ENCODE assay signal across 1 cellular context in genomic region chr6:47137073-47137472, GRCh38.
A peak's percentile ranks its signal among the peaks of the same experiment; 100 is the strongest.
TF ChIP-seq lines count a peak whose summit lies in the region.

No MANE protein-coding gene starts in this region.

TF ChIP-seq in HepG2, 621 proteins besides CTCF, POLR2A, EP300 and RAD21 (continued from another document and continues in another):
- TF ChIP-seq PLSCR1 (CRISPR knock-in tag; IDR thresholded peaks at IDR 0.05; ENCODE audit: borderline replicate concordance), result no peak
- no peak for TF ChIP-seq TRIM22 (IDR thresholded peaks at IDR 0.05)
- peak; percentile 49 for TF ChIP-seq TEAD3 (CRISPR knock-in tag; optimal IDR thresholded peaks at IDR 0.05; ENCODE audit: borderline replicate concordance)
- TF ChIP-seq ATF1 (CRISPR knock-in tag; IDR thresholded peaks at IDR 0.05), result peak; percentile 66; the same call in 1 of the 2 replicates
- TF ChIP-seq HNF4G (IDR thresholded peaks at IDR 0.05; ENCODE audit: borderline replicate concordance, low read depth, low read length), result peak; percentile 69
- no peak for TF ChIP-seq HNF4G (CRISPR knock-in tag; IDR thresholded peaks at IDR 0.05; ENCODE audit: borderline replicate concordance, low read depth)
- peak; percentile 96 for TF ChIP-seq GATAD2A (CRISPR knock-in tag; IDR thresholded peaks at IDR 0.05)
- TF ChIP-seq EHMT2 (IDR thresholded peaks at IDR 0.05; ENCODE audit: borderline replicate concordance, low read depth, low read length), result peak; percentile 85; the same call in 1 of the 2 replicates
- TF ChIP-seq TFE3 (CRISPR knock-in tag; IDR thresholded peaks at IDR 0.05), result no peak
- peak; percentile 50; the same call in 1 of the 2 replicates for TF ChIP-seq PPARG (CRISPR knock-in tag; conservative IDR thresholded peaks at IDR 0.05)
- peak; percentile 87 for TF ChIP-seq ZNF644 (CRISPR knock-in tag; IDR thresholded peaks at IDR 0.05; ENCODE audit: low read depth)
- TF ChIP-seq HDAC2 (CRISPR knock-in tag; IDR thresholded peaks at IDR 0.05), result peak; percentile 74
- TF ChIP-seq HOMEZ (CRISPR knock-in tag; IDR thresholded peaks at IDR 0.05; ENCODE audit: low read depth), result peak; percentile 76; the same call in 1 of the 2 replicates
- no peak for TF ChIP-seq ZNF337 (CRISPR knock-in tag; IDR thresholded peaks at IDR 0.05; ENCODE audit: borderline replicate concordance, low read depth)
- TF ChIP-seq MZF1 (CRISPR knock-in tag; IDR thresholded peaks at IDR 0.05; ENCODE audit: borderline replicate concordance), result no peak
- peak; percentile 85 for TF ChIP-seq NCOA2 (CRISPR knock-in tag; IDR thresholded peaks at IDR 0.05)
- peak; percentile 88; the same call in 1 of the 2 replicates for TF ChIP-seq AHDC1 (CRISPR knock-in tag; IDR thresholded peaks at IDR 0.05; ENCODE audit: borderline replicate concordance)
- TF ChIP-seq GFI1 (CRISPR knock-in tag; IDR thresholded peaks at IDR 0.05; ENCODE audit: borderline replicate concordance), result peak; percentile 48; the same call in 1 of the 2 replicates
- TF ChIP-seq ELF1 (CRISPR knock-in tag; IDR thresholded peaks at IDR 0.05), result 0 out of 2 replicates have a peak, but pooled peaks have one; percentile 24
- no peak for TF ChIP-seq GABPA (IDR thresholded peaks at IDR 0.05; ENCODE audit: low read depth, low read length)
- TF ChIP-seq GABPA (CRISPR knock-in tag; IDR thresholded peaks at IDR 0.05; ENCODE audit: low read depth), result no peak
- peak; percentile 55; the same call in 1 of the 2 replicates for TF ChIP-seq FOXJ3 (CRISPR knock-in tag; IDR thresholded peaks at IDR 0.05; ENCODE audit: borderline replicate concordance)
- TF ChIP-seq ZSCAN9 (CRISPR knock-in tag; IDR thresholded peaks at IDR 0.05; ENCODE audit: borderline replicate concordance), result peak; percentile 55; the same call in 1 of the 2 replicates
- TF ChIP-seq LCORL (IDR thresholded peaks at IDR 0.05), result no peak
- TF ChIP-seq LCORL (CRISPR knock-in tag; IDR thresholded peaks at IDR 0.05), result 0 out of 2 replicates have a peak, but pooled peaks have one; percentile 27
- TF ChIP-seq FOXA1 (IDR thresholded peaks at IDR 0.05), result no peak
- TF ChIP-seq FOXA1 (CRISPR knock-in tag; IDR thresholded peaks at IDR 0.05), result 0 out of 2 replicates have a peak, but pooled peaks have one; percentile 41
- TF ChIP-seq PRDM10 (CRISPR knock-in tag; IDR thresholded peaks at IDR 0.05; ENCODE audit: low read depth), result peak; percentile 26; the same call in 1 of the 2 replicates
- 0 out of 2 replicates have a peak, but pooled peaks have one; percentile 9 for TF ChIP-seq IRF2 (CRISPR knock-in tag; IDR thresholded peaks at IDR 0.05)
- TF ChIP-seq MED1 (CRISPR knock-in tag; IDR thresholded peaks at IDR 0.05), result peak; percentile 54; the same call in 1 of the 2 replicates
- peak; percentile 71 for TF ChIP-seq CREM (IDR thresholded peaks at IDR 0.05)
- no peak for TF ChIP-seq CREM (CRISPR knock-in tag; IDR thresholded peaks at IDR 0.05)
- peak; percentile 95 for TF ChIP-seq BCL6 (CRISPR knock-in tag; IDR thresholded peaks at IDR 0.05)
- TF ChIP-seq HMGXB3 (CRISPR knock-in tag; IDR thresholded peaks at IDR 0.05; ENCODE audit: borderline replicate concordance), result 0 out of 2 replicates have a peak, but pooled peaks have one; percentile 24
- TF ChIP-seq GMEB1 (CRISPR knock-in tag; IDR thresholded peaks at IDR 0.05; ENCODE audit: borderline replicate concordance), result no peak
- no peak for TF ChIP-seq ATM (IDR thresholded peaks at IDR 0.05; ENCODE audit: borderline replicate concordance)
- TF ChIP-seq DPF2 (CRISPR knock-in tag; IDR thresholded peaks at IDR 0.05; ENCODE audit: borderline replicate concordance, low read depth), result peak; percentile 56; the same call in 1 of the 2 replicates
- TF ChIP-seq POGZ (CRISPR knock-in tag; IDR thresholded peaks at IDR 0.05), result peak; percentile 42; the same call in 1 of the 2 replicates
